38 cellular contexts compared by ENCODE assay signal in genomic region chr10:19017491-19017890, GRCh38. TPM values are rescaled to one million over a fixed set of nuclear protein-coding genes. Genes with fewer than 3 reads are reported as not detected.
"Had no signal": no experiment of that assay in that cellular context is flagged by ENCODE, and none has a peak within 500 bp of the region (broad histone marks: within the 10 kb centered on the region; RNA-seq: fewer than 3 reads in every experiment).

No MANE protein-coding gene starts in this region.

- H3K27ac ChIP-seq: adrenal gland, ascending aorta, cardiac muscle cell, VCaP had no signal

- H3K27me3 ChIP-seq: adrenal gland, ascending aorta, cardiac muscle cell had no signal

- H3K4me3 Mint-ChIP-seq: activated B cell treated with CpG ODN at 0.5 μM for 24 hours; activated CD4-positive, alpha-beta memory T cell treated with anti-CD3 and anti-CD28 coated beads for 36 hours; activated CD4-positive, alpha-beta T cell treated with anti-CD3 and anti-CD28 coated beads, Interleukin-2, amount 10 ng/mL, durations not matched to agents 24 days and 14 days; activated CD8-positive, alpha-beta T cell treated with anti-CD3 and anti-CD28 coated beads for 36 hours; activated naive CD4-positive, alpha-beta T cell treated with anti-CD3 and anti-CD28 coated beads for 36 hours; activated naive CD8-positive, alpha-beta T cell treated with anti-CD3 and anti-CD28 coated beads for 36 hours; activated T-cell treated with anti-CD3 and anti-CD28 coated beads, Interleukin-2, amount 50 U/mL, for 4 hours; activated T-cell treated with anti-CD3 and anti-CD28 coated beads, Interleukin-2, amount 50 U/mL, for 72 hours; activated T-helper 1 cell treated with anti-CD3 and anti-CD28 coated beads, Interleukin-12 subunit alpha, Interleukin-12 subunit beta, Interleukin-2, Interleukin-4 antibody, amounts not matched to agents 30 ng/mL and 10 ng/mL and 1 ng/mL, durations not matched to agents 14 hours and 24 hours and 36 hours; activated T-helper 17 cell treated with anti-CD3 and anti-CD28 coated beads, Interleukin-2, amount 50 U/mL, for 72 hours; brain; central memory CD8-positive, alpha-beta T cell; T-helper 1 cell treated with Interleukin-12 subunit alpha and Interleukin-12 subunit beta and Interleukin-4 antibody, amounts not matched to agents 30 μg/mL and 1 μg/mL, for 36 hours; T-helper 2 cell treated with Interferon-gamma antibody and Interleukin-4, amounts not matched to agents 5 μg/mL and 100 μg/mL, for 36 hours had no signal

- H3K36me3 ChIP-seq: adrenal gland, ascending aorta, cardiac muscle cell had no signal

- H3K4me1 Mint-ChIP-seq: activated B cell treated with CpG ODN at 0.5 μM for 24 hours; activated CD4-positive, alpha-beta T cell treated with anti-CD3 and anti-CD28 coated beads, Interleukin-2, amount 10 ng/mL, durations not matched to agents 24 days and 14 days; activated naive CD8-positive, alpha-beta T cell treated with anti-CD3 and anti-CD28 coated beads for 36 hours; activated T-helper 17 cell treated with anti-CD3 and anti-CD28 coated beads, Interleukin-2, amount 50 U/mL, for 72 hours; brain; central memory CD8-positive, alpha-beta T cell had no signal

- DNase-seq: activated B cell treated with CpG ODN at 0.5 μM for 24 hours; activated CD4-positive, alpha-beta memory T cell treated with anti-CD3 and anti-CD28 coated beads for 36 hours; activated CD4-positive, alpha-beta T cell treated with anti-CD3 and anti-CD28 coated beads for 4 hours; activated CD4-positive, alpha-beta T cell treated with anti-CD3 and anti-CD28 coated beads, Interleukin-2, amount 10 ng/mL, durations not matched to agents 24 days and 14 days; activated CD4-positive, alpha-beta T cell treated with anti-CD3 and anti-CD28 coated beads, Interleukin-2, amount 50 U/mL, for 1 hour; activated CD4-positive, alpha-beta T cell treated with anti-CD3 and anti-CD28 coated beads, Interleukin-2, amount 50 U/mL, for 4 hours; activated CD4-positive, CD25-positive, alpha-beta regulatory T cell treated with anti-CD3 and anti-CD28 coated beads, Interleukin-2, amount 50 U/mL, for 72 hours; activated CD8-positive, alpha-beta memory T cell treated with anti-CD3 and anti-CD28 coated beads, Interleukin-2, amount 50 U/mL, for 4 hours; activated CD8-positive, alpha-beta T cell treated with anti-CD3 and anti-CD28 coated beads for 36 hours; activated effector memory CD4-positive, alpha-beta T cell treated with anti-CD3 and anti-CD28 coated beads, Interleukin-2, amount 50 U/mL, for 16 hours; activated gamma-delta T cell treated with Interleukin-2 at 50 U/mL for 16 hours; activated naive CD4-positive, alpha-beta T cell; activated naive CD4-positive, alpha-beta T cell treated with anti-CD3 and anti-CD28 coated beads for 36 hours; activated naive CD4-positive, alpha-beta T cell treated with anti-CD3 and anti-CD28 coated beads, Interleukin-2, amount 50 U/mL, for 16 hours; activated naive CD8-positive, alpha-beta T cell treated with anti-CD3 and anti-CD28 coated beads for 36 hours; activated T-cell treated with anti-CD3 and anti-CD28 coated beads for 4 hours; activated T-cell treated with anti-CD3 and anti-CD28 coated beads, Interleukin-2, amount 50 U/mL, for 1 hour; activated T-cell treated with anti-CD3 and anti-CD28 coated beads, Interleukin-2, amount 50 U/mL, for 4 hours; activated T-cell treated with anti-CD3 and anti-CD28 coated beads, Interleukin-2, amount 50 U/mL, for 72 hours; adrenal gland; amniotic stem cell; caudate nucleus; cerebellar nuclear complex; T-helper 1 cell; T-helper 2 cell; T-helper 9 cell had no signal

- H3K4me1 ChIP-seq: adrenal gland, ascending aorta had no signal

- H3K27me3 Mint-ChIP-seq: activated B cell treated with CpG ODN at 0.5 μM for 24 hours; activated CD4-positive, alpha-beta memory T cell treated with anti-CD3 and anti-CD28 coated beads for 36 hours; activated CD4-positive, alpha-beta T cell treated with anti-CD3 and anti-CD28 coated beads, Interleukin-2, amount 10 ng/mL, durations not matched to agents 24 days and 14 days; activated CD8-positive, alpha-beta T cell treated with anti-CD3 and anti-CD28 coated beads for 36 hours; activated naive CD8-positive, alpha-beta T cell treated with anti-CD3 and anti-CD28 coated beads for 36 hours; activated T-helper 17 cell treated with anti-CD3 and anti-CD28 coated beads, Interleukin-2, amount 50 U/mL, for 72 hours; central memory CD8-positive, alpha-beta T cell had no signal

- H3K9me3 Mint-ChIP-seq: activated CD4-positive, alpha-beta T cell treated with anti-CD3 and anti-CD28 coated beads, Interleukin-2, amount 10 ng/mL, durations not matched to agents 24 days and 14 days had no signal

- H3K4me3 ChIP-seq: adrenal gland, ascending aorta, cardiac muscle cell had no signal

- H3K9me3 ChIP-seq: adrenal gland, ascending aorta had no signal

- H3K36me3 Mint-ChIP-seq: activated CD4-positive, alpha-beta memory T cell treated with anti-CD3 and anti-CD28 coated beads for 36 hours; activated naive CD8-positive, alpha-beta T cell treated with anti-CD3 and anti-CD28 coated beads for 36 hours; brain had no signal

- H3K27ac Mint-ChIP-seq: activated B cell treated with CpG ODN at 0.5 μM for 24 hours; activated CD4-positive, alpha-beta memory T cell treated with anti-CD3 and anti-CD28 coated beads for 36 hours; activated CD4-positive, alpha-beta T cell treated with anti-CD3 and anti-CD28 coated beads, Interleukin-2, amount 10 ng/mL, durations not matched to agents 24 days and 14 days; activated CD8-positive, alpha-beta T cell treated with anti-CD3 and anti-CD28 coated beads for 36 hours; activated naive CD4-positive, alpha-beta T cell treated with anti-CD3 and anti-CD28 coated beads for 36 hours; activated naive CD4-positive, alpha-beta T cell treated with anti-CD3 and anti-CD28 coated beads, Interleukin-2, amount 50 U/mL, for 72 hours; activated naive CD8-positive, alpha-beta T cell treated with anti-CD3 and anti-CD28 coated beads for 36 hours; activated T-cell treated with anti-CD3 and anti-CD28 coated beads, Interleukin-2, amount 50 U/mL, for 72 hours; activated T-helper 1 cell treated with anti-CD3 and anti-CD28 coated beads, Interleukin-12 subunit alpha, Interleukin-12 subunit beta, Interleukin-2, Interleukin-4 antibody, amounts not matched to agents 30 ng/mL and 10 ng/mL and 1 ng/mL, durations not matched to agents 14 hours and 24 hours and 36 hours; activated T-helper 17 cell treated with anti-CD3 and anti-CD28 coated beads, Interleukin-2, amount 50 U/mL, for 72 hours; T-helper 1 cell treated with Interleukin-12 subunit alpha and Interleukin-12 subunit beta and Interleukin-4 antibody, amounts not matched to agents 30 μg/mL and 1 μg/mL, for 36 hours; T-helper 2 cell treated with Interferon-gamma antibody and Interleukin-4, amounts not matched to agents 5 μg/mL and 100 μg/mL, for 36 hours had no signal

RNA-seq across cellular contexts. Expression of gene MALRD1, which starts 31.1 kb away (rescaled TPM):
- total RNA-seq: activated B cell treated with CpG ODN at 0.5 μM for 24 hours; activated CD4-positive, alpha-beta memory T cell treated with anti-CD3 and anti-CD28 coated beads for 36 hours; activated CD4-positive, alpha-beta T cell treated with anti-CD3 and anti-CD28 coated beads, Interleukin-2, amount 10 ng/mL, durations not matched to agents 24 days and 14 days; activated CD8-positive, alpha-beta memory T cell treated with anti-CD3 and anti-CD28 coated beads for 36 hours; activated naive CD4-positive, alpha-beta T cell treated with anti-CD3 and anti-CD28 coated beads for 36 hours; activated naive CD4-positive, alpha-beta T cell treated with anti-CD3 and anti-CD28 coated beads, Interleukin-2, amount 50 U/mL, for 72 hours; activated T-cell treated with anti-CD3 and anti-CD28 coated beads, Interleukin-2, amount 50 U/mL, for 4 hours; activated T-cell treated with anti-CD3 and anti-CD28 coated beads, Interleukin-2, amount 50 U/mL, for 72 hours; activated T-helper 1 cell treated with anti-CD3 and anti-CD28 coated beads, Interleukin-12 subunit alpha, Interleukin-12 subunit beta, Interleukin-2, Interleukin-4 antibody, amounts not matched to agents 30 ng/mL and 10 ng/mL and 1 ng/mL, durations not matched to agents 14 hours and 24 hours and 36 hours; activated T-helper 17 cell treated with anti-CD3 and anti-CD28 coated beads, Interleukin-2, amount 50 U/mL, for 72 hours; ascending aorta; bronchial epithelial cell had no signal
